ENCODE assay signal across 9 cellular contexts in the genomic region with DNA sequence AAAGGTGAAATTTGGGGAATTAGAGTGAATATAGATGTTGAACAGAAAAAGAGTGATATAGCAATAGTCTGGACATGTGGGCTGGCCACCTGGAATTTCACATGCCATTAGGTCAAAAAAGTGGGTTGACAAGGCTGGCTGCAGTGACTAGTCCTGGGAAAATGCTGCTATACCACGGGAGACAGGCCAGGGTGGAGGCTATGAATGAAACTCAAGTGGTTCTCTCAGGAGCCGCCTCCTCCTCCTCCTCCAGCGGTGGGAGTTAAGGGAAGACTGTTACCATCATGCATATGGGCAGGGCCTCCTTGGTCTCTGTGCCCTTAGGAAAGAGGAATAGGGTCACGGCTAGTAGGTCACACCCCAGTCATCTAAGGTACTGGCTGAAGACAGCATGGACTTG.
"Had no signal": no experiment of that assay in that cellular context is flagged by ENCODE, and none has a peak within 500 bp of the region (broad histone marks: within the 10 kb centered on the region; RNA-seq: fewer than 3 reads in every experiment).

No MANE protein-coding gene starts in this region.

- H3K4me3 ChIP-seq: GM23338, K562 had no signal

- H2AFZ ChIP-seq: GM23338 had no signal

- FAIRE-seq: H1, H54, HTR-8/SVneo, K562 had no signal

- H3K27ac Mint-ChIP-seq: GM23338, H9, HFFc6 had no signal

- DNase-seq: H9, HCEC 1CT, HFFc6, IMR-90 had no signal

- H3K4me2 ChIP-seq: GM23338 had no signal

- H3K4me1 Mint-ChIP-seq: GM23338, H9 had no signal

- H3K9me3 Mint-ChIP-seq: GM23338, H9, HFFc6 had no signal

- H3K4me3 Mint-ChIP-seq: GM23338, H9, HFFc6 had no signal
